Comparison of ENCODE assay signal across 13 cellular contexts in genomic region chr1:187244623-187245022, GRCh38.
DNase-seq lines count a peak whose midpoint lies in the region; ATAC-seq lines count a peak whose summit lies in the region.
"Had no signal": no experiment of that assay in that cellular context is flagged by ENCODE, and none has a peak within 500 bp of the region (broad histone marks: within the 10 kb centered on the region; RNA-seq: fewer than 3 reads in every experiment).

No MANE protein-coding gene starts in this region.

- no peak overlapping the region for H3K27ac Mint-ChIP-seq in activated naive CD4-positive, alpha-beta T cell treated with anti-CD3 and anti-CD28 coated beads for 36 hours
- H3K27ac Mint-ChIP-seq in activated naive CD4-positive, alpha-beta T cell treated with anti-CD3 and anti-CD28 coated beads, Interleukin-2, amount 10 ng/mL, durations not matched to agents 7 days and 5 days, result no peak overlapping the region
- H3K27ac Mint-ChIP-seq in T-helper 17 cell, result no peak overlapping the region
- H3K27ac Mint-ChIP-seq: activated CD8-positive, alpha-beta T cell treated with anti-CD3 and anti-CD28 coated beads for 36 hours; activated naive CD8-positive, alpha-beta T cell had no signal

- H3K4me3 Mint-ChIP-seq in activated naive CD4-positive, alpha-beta T cell treated with anti-CD3 and anti-CD28 coated beads for 36 hours, result no peak overlapping the region
- H3K4me3 Mint-ChIP-seq in activated naive CD4-positive, alpha-beta T cell treated with anti-CD3 and anti-CD28 coated beads, Interleukin-2, amount 10 ng/mL, durations not matched to agents 7 days and 5 days, result no peak overlapping the region
- no peak overlapping the region for H3K4me3 Mint-ChIP-seq in T-helper 17 cell
- H3K4me3 Mint-ChIP-seq: activated CD8-positive, alpha-beta T cell treated with anti-CD3 and anti-CD28 coated beads for 36 hours; activated naive CD8-positive, alpha-beta T cell had no signal

- H3K27me3 Mint-ChIP-seq in activated naive CD4-positive, alpha-beta T cell treated with anti-CD3 and anti-CD28 coated beads for 36 hours (ENCODE audit: low read depth), result no peaks in the 10 kb centered on the region
- no peaks in the 10 kb centered on the region for H3K27me3 Mint-ChIP-seq in activated naive CD4-positive, alpha-beta T cell treated with anti-CD3 and anti-CD28 coated beads, Interleukin-2, amount 10 ng/mL, durations not matched to agents 7 days and 5 days
- no peaks in the 10 kb centered on the region for H3K27me3 Mint-ChIP-seq in T-helper 17 cell
- H3K27me3 Mint-ChIP-seq: activated CD8-positive, alpha-beta T cell treated with anti-CD3 and anti-CD28 coated beads for 36 hours had no signal

- H3K27ac ChIP-seq in epithelial cell of prostate, result no peak overlapping the region
- H3K27ac ChIP-seq: sigmoid colon had no signal

- H3K9me3 ChIP-seq in T-helper 17 cell (ENCODE audit: control insufficient read depth, low read length, poor library complexity, severe bottlenecking), result peaks cover 3% of the 10 kb centered on the region
- H3K9me3 ChIP-seq: sigmoid colon had no signal

- H3K36me3 Mint-ChIP-seq in activated naive CD4-positive, alpha-beta T cell treated with anti-CD3 and anti-CD28 coated beads for 36 hours (ENCODE audit: low read depth), result no peaks in the 10 kb centered on the region
- H3K36me3 Mint-ChIP-seq in activated naive CD4-positive, alpha-beta T cell treated with anti-CD3 and anti-CD28 coated beads, Interleukin-2, amount 10 ng/mL, durations not matched to agents 7 days and 5 days, result no peaks in the 10 kb centered on the region
- H3K36me3 Mint-ChIP-seq in T-helper 17 cell (ENCODE audit: low read depth), result no peaks in the 10 kb centered on the region
- H3K36me3 Mint-ChIP-seq: activated naive CD8-positive, alpha-beta T cell had no signal

- intact Hi-C loops in activated naive CD4-positive, alpha-beta T cell treated with anti-CD3 and anti-CD28 coated beads for 36 hours (cut with micrococcal nuclease), result no loop called here

- DNase-seq in activated naive CD4-positive, alpha-beta T cell treated with anti-CD3 and anti-CD28 coated beads for 36 hours, result peak; percentile 5
- DNase-seq in activated naive CD4-positive, alpha-beta T cell treated with anti-CD3 and anti-CD28 coated beads, Interleukin-2, amount 10 ng/mL, durations not matched to agents 7 days and 5 days, result no peak
- DNase-seq in NCI-H526 treated with DMSO at 0.1 percent for 48 hours (lab: John Stamatoyannopoulos, UW) (peak; percentile 87), epithelial cell of prostate (ENCODE audit: low read depth, low spot score) (peak; percentile 62), T-helper 17 cell (no peak)
- no peak for DNase-seq in activated CD4-positive, alpha-beta T cell treated with anti-CD3 and anti-CD28 coated beads for 48 hours
- DNase-seq: activated CD8-positive, alpha-beta T cell treated with anti-CD3 and anti-CD28 coated beads for 36 hours; effector CD8-positive, alpha-beta T cell; sigmoid colon had no signal

- ATAC-seq in HG03097 (IDR thresholded peaks at IDR 0.05; ENCODE audit: low FRiP score, unreplicated experiment) (no peak), esophagus mucosa (no peak), T-helper 17 cell (no peak)
- ATAC-seq: activated CD8-positive, alpha-beta T cell treated with anti-CD3 and anti-CD28 coated beads for 36 hours; HCT116 had no signal

- CTCF ChIA-PET in activated naive CD4-positive, alpha-beta T cell treated with anti-CD3 and anti-CD28 coated beads for 36 hours (lab: Charles Lee), result no interaction called here
- CTCF ChIA-PET in activated naive CD4-positive, alpha-beta T cell treated with anti-CD3 and anti-CD28 coated beads, Interleukin-2, amount 10 ng/mL, durations not matched to agents 7 days and 5 days (lab: Charles Lee), result no interaction called here

- H3K9me3 Mint-ChIP-seq in activated naive CD4-positive, alpha-beta T cell treated with anti-CD3 and anti-CD28 coated beads for 36 hours, result peaks cover 6% of the 10 kb centered on the region
- H3K9me3 Mint-ChIP-seq in activated naive CD4-positive, alpha-beta T cell treated with anti-CD3 and anti-CD28 coated beads, Interleukin-2, amount 10 ng/mL, durations not matched to agents 7 days and 5 days, result peaks cover 2% of the 10 kb centered on the region

- no peaks in the 10 kb centered on the region for H3K4me1 Mint-ChIP-seq in activated naive CD4-positive, alpha-beta T cell treated with anti-CD3 and anti-CD28 coated beads for 36 hours (ENCODE audit: low read depth)
- no peaks in the 10 kb centered on the region for H3K4me1 Mint-ChIP-seq in activated naive CD4-positive, alpha-beta T cell treated with anti-CD3 and anti-CD28 coated beads, Interleukin-2, amount 10 ng/mL, durations not matched to agents 7 days and 5 days
- no peaks in the 10 kb centered on the region for H3K4me1 Mint-ChIP-seq in T-helper 17 cell

Comparison
In these comparisons a context has a peak if more than half of its experiments do, and no peak if none do; other contexts are left out.
1. DNase-seq: peak in activated naive CD4-positive, alpha-beta T cell treated with anti-CD3 and anti-CD28 coated beads for 36 hours (single experiment), NCI-H526 treated with DMSO at 0.1 percent for 48 hours (single experiment) and epithelial cell of prostate (single experiment); none in activated naive CD4-positive, alpha-beta T cell treated with anti-CD3 and anti-CD28 coated beads, Interleukin-2, amount 10 ng/mL, durations not matched to agents 7 days and 5 days (single experiment), activated CD4-positive, alpha-beta T cell treated with anti-CD3 and anti-CD28 coated beads for 48 hours (single experiment) and T-helper 17 cell (0 of 3).